In genomic region chr5:95098012-95098411, GRCh38 we compare ENCODE assay signal across 27 cellular contexts.
"Had no signal": no experiment of that assay in that cellular context is flagged by ENCODE, and none has a peak within 500 bp of the region (broad histone marks: within the 10 kb centered on the region; RNA-seq: fewer than 3 reads in every experiment).

No MANE protein-coding gene starts in this region.

- DNase-seq: natural killer cell; occipital lobe; ovary; posterior cingulate gyrus; retina; right lobe of liver; sigmoid colon; small intestine; stimulated activated CD4-positive, alpha-beta T cell treated with anti-CD3 and anti-CD28 coated beads, Interleukin-15, amount 100 ng/mL, for 24 hours; stimulated activated CD4-positive, alpha-beta T cell treated with anti-CD3 and anti-CD28 coated beads, Interleukin-2, amount 100 ng/mL, for 24 hours; stimulated activated CD4-positive, alpha-beta T cell treated with anti-CD3 and anti-CD28 coated beads, Interleukin-2, amount 100 ng/mL, for 48 hours; stimulated activated CD4-positive, alpha-beta T cell treated with anti-CD3 and anti-CD28 coated beads, Interleukin-4, amount 100 ng/mL, for 24 hours; stimulated activated naive B cell treated with anti-CD40 and anti-IgM and Interleukin-4, amounts not matched to agents 10 μg/mL and 1 μg/mL and 100 μg/mL, for 72 hours; stimulated activated naive CD4-positive, alpha-beta T cell treated with Interleukin-2 at 50 U/mL for 16 hours; stomach; thyroid gland; trophoblast cell; upper lobe of left lung had no signal

- H3K36me3 ChIP-seq: neural progenitor cell, ovary, prostate gland, right atrium auricular region, right lobe of liver, sigmoid colon, stomach, thoracic aorta, thyroid gland, tibial nerve, upper lobe of left lung, vagina had no signal

- ATAC-seq: natural killer cell; right lobe of liver; stimulated activated effector memory CD8-positive, alpha-beta T cell treated with anti-CD3 and anti-CD28 coated beads, Interleukin-12 subunit alpha, Interleukin-12 subunit beta, amount 100 ng/mL, for 72 hours; stimulated activated naive B cell treated with anti-CD40 and anti-IgM and Interleukin-4, amounts not matched to agents 10 μg/mL and 1 μg/mL and 100 μg/mL, for 72 hours had no signal

- H3K4me3 ChIP-seq: neural progenitor cell, ovary, prostate gland, right atrium auricular region, right lobe of liver, sigmoid colon, stomach, thoracic aorta, thyroid gland, tibial nerve, upper lobe of left lung, vagina had no signal

- H3K27me3 ChIP-seq: neural progenitor cell, ovary, right atrium auricular region, right lobe of liver, sigmoid colon, stomach, thyroid gland, tibial nerve, upper lobe of left lung, vagina had no signal

- H3K27ac ChIP-seq: neural progenitor cell, ovary, parathyroid adenoma, prostate gland, right atrium auricular region, right lobe of liver, sigmoid colon, stomach, thoracic aorta, thyroid gland, tibial nerve, upper lobe of left lung, vagina had no signal

- H3K79me2 ChIP-seq: parathyroid adenoma had no signal

- H2AFZ ChIP-seq: neural progenitor cell, parathyroid adenoma had no signal

- H3K4me2 ChIP-seq: neural progenitor cell had no signal

- H3K9me3 ChIP-seq: ovary, prostate gland, right atrium auricular region, right lobe of liver, sigmoid colon, stomach, thoracic aorta, thyroid gland, tibial nerve, upper lobe of left lung, vagina had no signal

- H3K4me1 ChIP-seq: parathyroid adenoma, prostate gland, right atrium auricular region, right lobe of liver, sigmoid colon, stomach, thyroid gland, tibial nerve, vagina had no signal

- FAIRE-seq: small intestine, urothelium cell line had no signal
